25 cellular contexts compared by ENCODE assay signal in the genomic region with DNA sequence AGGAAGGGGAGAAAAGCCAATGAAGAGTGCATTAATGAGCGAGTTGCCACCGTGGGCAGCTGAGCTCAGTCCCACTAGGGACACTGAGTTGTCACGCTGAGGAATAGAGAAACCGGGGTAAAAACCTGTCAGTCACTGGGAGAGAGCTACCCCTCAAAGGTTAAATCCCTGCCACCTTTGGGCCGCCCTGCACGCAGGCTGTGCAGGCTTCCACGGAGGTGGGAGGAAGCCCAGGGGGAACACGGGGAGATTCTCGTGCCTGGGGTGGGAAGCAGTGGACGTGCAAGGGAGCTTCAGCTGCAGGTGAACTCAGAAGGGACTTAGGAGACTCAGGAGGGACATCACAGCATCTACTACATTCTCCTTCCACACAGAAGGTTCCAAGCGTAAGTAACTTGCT.
"Had no signal": no experiment of that assay in that cellular context is flagged by ENCODE, and none has a peak within 500 bp of the region (broad histone marks: within the 10 kb centered on the region; RNA-seq: fewer than 3 reads in every experiment).

No MANE protein-coding gene starts in this region.

- H3K27ac ChIP-seq: adrenal gland, body of pancreas had no signal

- H3K4me3 ChIP-seq: adrenal gland, body of pancreas had no signal

- H3K9me3 ChIP-seq: adrenal gland, body of pancreas had no signal

- H3K36me3 ChIP-seq: adrenal gland had no signal

- DNase-seq: activated CD4-positive, alpha-beta memory T cell treated with anti-CD3 and anti-CD28 coated beads for 36 hours; activated CD4-positive, alpha-beta T cell treated with anti-CD3 and anti-CD28 coated beads for 36 hours; activated CD4-positive, alpha-beta T cell treated with anti-CD3 and anti-CD28 coated beads, Interleukin-2, amount 10 ng/mL, durations not matched to agents 24 days and 14 days; activated CD4-positive, CD25-positive, alpha-beta regulatory T cell; activated CD4-positive, CD25-positive, alpha-beta regulatory T cell treated with anti-CD3 and anti-CD28 coated beads, Interleukin-2, amount 50 U/mL, for 72 hours; activated CD8-positive, alpha-beta memory T cell treated with anti-CD3 and anti-CD28 coated beads, Interleukin-2, amount 10 ng/mL, durations not matched to agents 7 days and 5 days; activated CD8-positive, alpha-beta memory T cell treated with anti-CD3 and anti-CD28 coated beads, Interleukin-2, amount 50 U/mL, for 4 hours; activated CD8-positive, alpha-beta T cell treated with anti-CD3 and anti-CD28 coated beads, Interleukin-2, amount 10 ng/mL, durations not matched to agents 7 days and 5 days; activated effector memory CD4-positive, alpha-beta T cell treated with anti-CD3 and anti-CD28 coated beads, Interleukin-2, amount 50 U/mL, for 16 hours; activated naive CD4-positive, alpha-beta T cell treated with anti-CD3 and anti-CD28 coated beads for 36 hours; activated naive CD8-positive, alpha-beta T cell treated with anti-CD3 and anti-CD28 coated beads for 36 hours; activated naive CD8-positive, alpha-beta T cell treated with anti-CD3 and anti-CD28 coated beads, Interleukin-2, amount 50 U/mL, for 24 hours; activated T-cell treated with anti-CD3 and anti-CD28 coated beads, Interleukin-2, amount 50 U/mL, for 1 hour; activated T-cell treated with anti-CD3 and anti-CD28 coated beads, Interleukin-2, amount 50 U/mL, for 48 hours; adrenal gland; amygdala; aorta; body of pancreas; caudate nucleus; effector memory CD4-positive, alpha-beta T cell; endodermal cell; foreskin fibroblast; T-helper 1 cell; T-helper 17 cell had no signal

- H3K4me1 ChIP-seq: body of pancreas had no signal

- H3K27me3 ChIP-seq: adrenal gland, body of pancreas had no signal

- ATAC-seq: activated CD4-positive, alpha-beta T cell treated with anti-CD3 and anti-CD28 coated beads for 36 hours; activated CD8-positive, alpha-beta memory T cell treated with anti-CD3 and anti-CD28 coated beads, Interleukin-2, amount 10 ng/mL, durations not matched to agents 7 days and 5 days; activated CD8-positive, alpha-beta T cell treated with anti-CD3 and anti-CD28 coated beads, Interleukin-2, amount 10 ng/mL, durations not matched to agents 7 days and 5 days; activated naive CD8-positive, alpha-beta T cell treated with anti-CD3 and anti-CD28 coated beads, Interleukin-2, amount 50 U/mL, for 24 hours; body of pancreas; esophagus mucosa; T-helper 17 cell had no signal
